ENCODE assay signal across 1 cellular context in the genomic region with DNA sequence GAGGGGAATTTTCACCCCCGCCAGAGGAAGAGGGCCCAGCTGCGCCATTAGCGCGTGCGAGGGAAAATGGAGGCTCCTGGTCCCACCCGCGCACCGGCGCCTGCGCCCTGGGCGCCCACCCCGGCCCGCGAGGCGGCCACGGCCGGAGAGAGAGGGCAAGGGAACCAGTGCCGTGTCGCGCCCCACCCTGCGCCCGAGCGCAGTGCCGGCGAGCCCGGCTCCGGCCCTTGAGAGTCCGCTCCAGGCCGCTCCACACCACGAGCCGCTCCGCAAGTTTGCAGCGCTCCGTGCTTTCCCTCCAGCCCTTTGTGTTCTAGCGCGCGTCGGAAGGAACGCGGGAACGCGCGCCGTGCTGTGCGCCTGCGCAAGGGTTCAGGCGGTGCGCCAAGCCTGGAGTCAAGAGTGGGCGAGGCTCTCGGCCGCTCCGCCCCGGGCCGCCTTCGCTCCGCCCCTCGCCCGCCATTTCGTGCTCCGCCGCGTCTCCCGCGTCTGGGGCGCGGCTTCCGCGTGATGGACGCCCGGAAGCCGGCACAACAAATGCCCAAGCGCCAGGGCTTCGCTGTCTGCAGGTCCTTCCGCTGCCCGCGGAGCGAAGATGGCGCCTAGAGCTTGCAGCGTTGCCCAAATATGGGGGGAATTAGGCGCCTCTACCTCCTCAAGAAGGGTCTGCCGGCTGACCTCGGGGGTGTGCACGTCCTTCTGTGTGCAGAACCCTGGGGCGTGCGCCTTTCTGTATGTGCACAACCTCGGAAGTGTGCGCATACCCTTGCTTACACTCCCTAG.
TF ChIP-seq lines count a peak whose summit lies in the region.

No MANE protein-coding gene starts in this region.

TF ChIP-seq in K562, 482 proteins besides CTCF, POLR2A, EP300 and RAD21 (continued from another document and continues in another):
- TF ChIP-seq, protein P1, sequence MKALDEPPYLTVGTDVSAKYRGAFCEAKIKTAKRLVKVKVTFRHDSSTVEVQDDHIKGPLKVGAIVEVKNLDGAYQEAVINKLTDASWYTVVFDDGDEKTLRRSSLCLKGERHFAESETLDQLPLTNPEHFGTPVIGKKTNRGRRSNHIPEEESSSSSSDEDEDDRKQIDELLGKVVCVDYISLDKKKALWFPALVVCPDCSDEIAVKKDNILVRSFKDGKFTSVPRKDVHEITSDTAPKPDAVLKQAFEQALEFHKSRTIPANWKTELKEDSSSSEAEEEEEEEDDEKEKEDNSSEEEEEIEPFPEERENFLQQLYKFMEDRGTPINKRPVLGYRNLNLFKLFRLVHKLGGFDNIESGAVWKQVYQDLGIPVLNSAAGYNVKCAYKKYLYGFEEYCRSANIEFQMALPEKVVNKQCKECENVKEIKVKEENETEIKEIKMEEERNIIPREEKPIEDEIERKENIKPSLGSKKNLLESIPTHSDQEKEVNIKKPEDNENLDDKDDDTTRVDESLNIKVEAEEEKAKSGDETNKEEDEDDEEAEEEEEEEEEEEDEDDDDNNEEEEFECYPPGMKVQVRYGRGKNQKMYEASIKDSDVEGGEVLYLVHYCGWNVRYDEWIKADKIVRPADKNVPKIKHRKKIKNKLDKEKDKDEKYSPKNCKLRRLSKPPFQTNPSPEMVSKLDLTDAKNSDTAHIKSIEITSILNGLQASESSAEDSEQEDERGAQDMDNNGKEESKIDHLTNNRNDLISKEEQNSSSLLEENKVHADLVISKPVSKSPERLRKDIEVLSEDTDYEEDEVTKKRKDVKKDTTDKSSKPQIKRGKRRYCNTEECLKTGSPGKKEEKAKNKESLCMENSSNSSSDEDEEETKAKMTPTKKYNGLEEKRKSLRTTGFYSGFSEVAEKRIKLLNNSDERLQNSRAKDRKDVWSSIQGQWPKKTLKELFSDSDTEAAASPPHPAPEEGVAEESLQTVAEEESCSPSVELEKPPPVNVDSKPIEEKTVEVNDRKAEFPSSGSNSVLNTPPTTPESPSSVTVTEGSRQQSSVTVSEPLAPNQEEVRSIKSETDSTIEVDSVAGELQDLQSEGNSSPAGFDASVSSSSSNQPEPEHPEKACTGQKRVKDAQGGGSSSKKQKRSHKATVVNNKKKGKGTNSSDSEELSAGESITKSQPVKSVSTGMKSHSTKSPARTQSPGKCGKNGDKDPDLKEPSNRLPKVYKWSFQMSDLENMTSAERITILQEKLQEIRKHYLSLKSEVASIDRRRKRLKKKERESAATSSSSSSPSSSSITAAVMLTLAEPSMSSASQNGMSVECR (CRISPR knock-in tag; IDR thresholded peaks at IDR 0.05), result no peak
- TF ChIP-seq NONO (IDR thresholded peaks at IDR 0.05; ENCODE audit: low read depth in 2 of 2, low read length in 1 of 2) (0 out of 4 replicates have a peak, but pooled peaks have one; percentile 26 to 38), MTA3 (IDR thresholded peaks at IDR 0.05; ENCODE audit: borderline replicate concordance) (no peak), RBM17 (IDR thresholded peaks at IDR 0.05; ENCODE audit: borderline replicate concordance, low read depth, low read length) (no peak), ARHGAP35 (IDR thresholded peaks at IDR 0.05; ENCODE audit: partially characterized antibody) (no peak), SMARCB1 (IDR thresholded peaks at IDR 0.05; ENCODE audit: insufficient read length, low read depth) (no peak), PURB (CRISPR knock-in tag; IDR thresholded peaks at IDR 0.05; ENCODE audit: low read depth) (no peak), ZNF133 (CRISPR knock-in tag; IDR thresholded peaks at IDR 0.05) (no peak), TRIM28 (IDR thresholded peaks at IDR 0.05) (no peak), MCM3 (IDR thresholded peaks at IDR 0.05) (no peak), SMARCA4 (IDR thresholded peaks at IDR 0.05) (no peak), C11orf30 (IDR thresholded peaks at IDR 0.05; ENCODE audit: low read depth) (no peak), TRIM24 (IDR thresholded peaks at IDR 0.05) (no peak), TOE1 (IDR thresholded peaks at IDR 0.05; ENCODE audit: borderline replicate concordance) (peak; percentile 42; the same call in 1 of the 2 replicates), TOE1 (CRISPR knock-in tag; IDR thresholded peaks at IDR 0.05; ENCODE audit: borderline replicate concordance, low read depth) (no peak), THRAP3 (IDR thresholded peaks at IDR 0.05; ENCODE audit: borderline replicate concordance) (no peak), SIN3B (IDR thresholded peaks at IDR 0.05; ENCODE audit: low read depth) (no peak), JUND (IDR thresholded peaks at IDR 0.05; ENCODE audit: borderline replicate concordance, low read depth, low read length) (no peak), JUND (tag; IDR thresholded peaks at IDR 0.05; ENCODE audit: borderline replicate concordance, low read depth, low read length) (no peak; the same call in 2 of the 3 replicates), RCOR1 (IDR thresholded peaks at IDR 0.05; ENCODE audit: borderline replicate concordance in 1 of 2, low read depth in 2 of 2, low read length in 2 of 2) (no peak)
- TF ChIP-seq, protein P2, sequence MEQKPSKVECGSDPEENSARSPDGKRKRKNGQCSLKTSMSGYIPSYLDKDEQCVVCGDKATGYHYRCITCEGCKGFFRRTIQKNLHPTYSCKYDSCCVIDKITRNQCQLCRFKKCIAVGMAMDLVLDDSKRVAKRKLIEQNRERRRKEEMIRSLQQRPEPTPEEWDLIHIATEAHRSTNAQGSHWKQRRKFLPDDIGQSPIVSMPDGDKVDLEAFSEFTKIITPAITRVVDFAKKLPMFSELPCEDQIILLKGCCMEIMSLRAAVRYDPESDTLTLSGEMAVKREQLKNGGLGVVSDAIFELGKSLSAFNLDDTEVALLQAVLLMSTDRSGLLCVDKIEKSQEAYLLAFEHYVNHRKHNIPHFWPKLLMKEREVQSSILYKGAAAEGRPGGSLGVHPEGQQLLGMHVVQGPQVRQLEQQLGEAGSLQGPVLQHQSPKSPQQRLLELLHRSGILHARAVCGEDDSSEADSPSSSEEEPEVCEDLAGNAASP (IDR thresholded peaks at IDR 0.05), result no peak
- TF ChIP-seq, protein P3, sequence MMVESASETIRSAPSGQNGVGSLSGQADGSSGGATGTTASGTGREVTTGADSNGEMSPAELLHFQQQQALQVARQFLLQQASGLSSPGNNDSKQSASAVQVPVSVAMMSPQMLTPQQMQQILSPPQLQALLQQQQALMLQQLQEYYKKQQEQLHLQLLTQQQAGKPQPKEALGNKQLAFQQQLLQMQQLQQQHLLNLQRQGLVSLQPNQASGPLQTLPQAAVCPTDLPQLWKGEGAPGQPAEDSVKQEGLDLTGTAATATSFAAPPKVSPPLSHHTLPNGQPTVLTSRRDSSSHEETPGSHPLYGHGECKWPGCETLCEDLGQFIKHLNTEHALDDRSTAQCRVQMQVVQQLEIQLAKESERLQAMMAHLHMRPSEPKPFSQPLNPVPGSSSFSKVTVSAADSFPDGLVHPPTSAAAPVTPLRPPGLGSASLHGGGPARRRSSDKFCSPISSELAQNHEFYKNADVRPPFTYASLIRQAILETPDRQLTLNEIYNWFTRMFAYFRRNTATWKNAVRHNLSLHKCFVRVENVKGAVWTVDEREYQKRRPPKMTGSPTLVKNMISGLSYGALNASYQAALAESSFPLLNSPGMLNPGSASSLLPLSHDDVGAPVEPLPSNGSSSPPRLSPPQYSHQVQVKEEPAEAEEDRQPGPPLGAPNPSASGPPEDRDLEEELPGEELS (CRISPR knock-in tag; IDR thresholded peaks at IDR 0.05; ENCODE audit: borderline replicate concordance), result no peak
- TF ChIP-seq, protein P4, sequence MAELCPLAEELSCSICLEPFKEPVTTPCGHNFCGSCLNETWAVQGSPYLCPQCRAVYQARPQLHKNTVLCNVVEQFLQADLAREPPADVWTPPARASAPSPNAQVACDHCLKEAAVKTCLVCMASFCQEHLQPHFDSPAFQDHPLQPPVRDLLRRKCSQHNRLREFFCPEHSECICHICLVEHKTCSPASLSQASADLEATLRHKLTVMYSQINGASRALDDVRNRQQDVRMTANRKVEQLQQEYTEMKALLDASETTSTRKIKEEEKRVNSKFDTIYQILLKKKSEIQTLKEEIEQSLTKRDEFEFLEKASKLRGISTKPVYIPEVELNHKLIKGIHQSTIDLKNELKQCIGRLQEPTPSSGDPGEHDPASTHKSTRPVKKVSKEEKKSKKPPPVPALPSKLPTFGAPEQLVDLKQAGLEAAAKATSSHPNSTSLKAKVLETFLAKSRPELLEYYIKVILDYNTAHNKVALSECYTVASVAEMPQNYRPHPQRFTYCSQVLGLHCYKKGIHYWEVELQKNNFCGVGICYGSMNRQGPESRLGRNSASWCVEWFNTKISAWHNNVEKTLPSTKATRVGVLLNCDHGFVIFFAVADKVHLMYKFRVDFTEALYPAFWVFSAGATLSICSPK (IDR thresholded peaks at IDR 0.05; ENCODE audit: borderline replicate concordance), result no peak
- TF ChIP-seq, protein P5, sequence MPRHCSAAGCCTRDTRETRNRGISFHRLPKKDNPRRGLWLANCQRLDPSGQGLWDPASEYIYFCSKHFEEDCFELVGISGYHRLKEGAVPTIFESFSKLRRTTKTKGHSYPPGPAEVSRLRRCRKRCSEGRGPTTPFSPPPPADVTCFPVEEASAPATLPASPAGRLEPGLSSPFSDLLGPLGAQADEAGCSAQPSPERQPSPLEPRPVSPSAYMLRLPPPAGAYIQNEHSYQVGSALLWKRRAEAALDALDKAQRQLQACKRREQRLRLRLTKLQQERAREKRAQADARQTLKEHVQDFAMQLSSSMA (CRISPR knock-in tag; IDR thresholded peaks at IDR 0.05), result no peak
- TF ChIP-seq, protein P6, sequence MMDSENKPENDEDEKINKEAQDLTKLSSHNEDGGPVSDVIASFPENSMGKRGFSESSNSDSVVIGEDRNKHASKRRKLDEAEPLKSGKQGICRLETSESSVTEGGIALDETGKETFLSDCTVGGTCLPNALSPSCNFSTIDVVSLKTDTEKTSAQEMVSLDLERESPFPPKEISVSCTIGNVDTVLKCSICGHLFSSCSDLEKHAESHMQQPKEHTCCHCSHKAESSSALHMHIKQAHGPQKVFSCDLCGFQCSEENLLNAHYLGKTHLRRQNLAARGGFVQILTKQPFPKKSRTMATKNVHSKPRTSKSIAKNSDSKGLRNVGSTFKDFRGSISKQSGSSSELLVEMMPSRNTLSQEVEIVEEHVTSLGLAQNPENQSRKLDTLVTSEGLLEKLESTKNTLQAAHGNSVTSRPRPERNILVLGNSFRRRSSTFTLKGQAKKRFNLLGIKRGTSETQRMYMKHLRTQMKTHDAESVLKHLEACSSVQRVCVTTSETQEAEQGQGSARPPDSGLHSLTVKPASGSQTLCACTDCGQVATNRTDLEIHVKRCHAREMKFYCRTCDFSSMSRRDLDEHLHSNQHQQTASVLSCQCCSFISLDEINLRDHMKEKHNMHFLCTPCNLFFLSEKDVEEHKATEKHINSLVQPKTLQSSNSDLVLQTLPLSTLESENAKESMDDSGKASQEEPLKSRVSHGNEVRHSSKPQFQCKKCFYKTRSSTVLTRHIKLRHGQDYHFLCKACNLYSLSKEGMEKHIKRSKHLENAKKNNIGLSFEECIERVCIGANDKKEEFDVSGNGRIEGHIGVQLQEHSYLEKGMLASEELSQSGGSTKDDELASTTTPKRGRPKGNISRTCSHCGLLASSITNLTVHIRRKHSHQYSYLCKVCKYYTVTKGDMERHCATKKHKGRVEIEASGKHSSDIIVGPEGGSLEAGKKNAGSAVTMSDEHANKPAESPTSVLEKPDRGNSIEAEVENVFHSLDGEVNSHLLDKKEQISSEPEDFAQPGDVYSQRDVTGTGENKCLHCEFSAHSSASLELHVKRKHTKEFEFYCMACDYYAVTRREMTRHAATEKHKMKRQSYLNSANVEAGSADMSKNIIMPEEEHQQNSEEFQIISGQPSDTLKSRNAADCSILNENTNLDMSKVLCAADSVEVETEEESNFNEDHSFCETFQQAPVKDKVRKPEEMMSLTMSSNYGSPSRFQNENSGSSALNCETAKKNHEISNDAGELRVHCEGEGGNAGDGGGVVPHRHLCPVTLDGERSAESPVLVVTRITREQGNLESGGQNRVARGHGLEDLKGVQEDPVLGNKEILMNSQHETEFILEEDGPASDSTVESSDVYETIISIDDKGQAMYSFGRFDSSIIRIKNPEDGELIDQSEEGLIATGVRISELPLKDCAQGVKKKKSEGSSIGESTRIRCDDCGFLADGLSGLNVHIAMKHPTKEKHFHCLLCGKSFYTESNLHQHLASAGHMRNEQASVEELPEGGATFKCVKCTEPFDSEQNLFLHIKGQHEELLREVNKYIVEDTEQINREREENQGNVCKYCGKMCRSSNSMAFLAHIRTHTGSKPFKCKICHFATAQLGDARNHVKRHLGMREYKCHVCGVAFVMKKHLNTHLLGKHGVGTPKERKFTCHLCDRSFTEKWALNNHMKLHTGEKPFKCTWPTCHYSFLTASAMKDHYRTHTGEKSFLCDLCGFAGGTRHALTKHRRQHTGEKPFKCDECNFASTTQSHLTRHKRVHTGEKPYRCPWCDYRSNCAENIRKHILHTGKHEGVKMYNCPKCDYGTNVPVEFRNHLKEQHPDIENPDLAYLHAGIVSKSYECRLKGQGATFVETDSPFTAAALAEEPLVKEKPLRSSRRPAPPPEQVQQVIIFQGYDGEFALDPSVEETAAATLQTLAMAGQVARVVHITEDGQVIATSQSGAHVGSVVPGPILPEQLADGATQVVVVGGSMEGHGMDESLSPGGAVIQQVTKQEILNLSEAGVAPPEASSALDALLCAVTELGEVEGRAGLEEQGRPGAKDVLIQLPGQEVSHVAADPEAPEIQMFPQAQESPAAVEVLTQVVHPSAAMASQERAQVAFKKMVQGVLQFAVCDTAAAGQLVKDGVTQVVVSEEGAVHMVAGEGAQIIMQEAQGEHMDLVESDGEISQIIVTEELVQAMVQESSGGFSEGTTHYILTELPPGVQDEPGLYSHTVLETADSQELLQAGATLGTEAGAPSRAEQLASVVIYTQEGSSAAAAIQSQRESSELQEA (IDR thresholded peaks at IDR 0.05; ENCODE audit: low read depth), result no peak
- TF ChIP-seq, protein P7, sequence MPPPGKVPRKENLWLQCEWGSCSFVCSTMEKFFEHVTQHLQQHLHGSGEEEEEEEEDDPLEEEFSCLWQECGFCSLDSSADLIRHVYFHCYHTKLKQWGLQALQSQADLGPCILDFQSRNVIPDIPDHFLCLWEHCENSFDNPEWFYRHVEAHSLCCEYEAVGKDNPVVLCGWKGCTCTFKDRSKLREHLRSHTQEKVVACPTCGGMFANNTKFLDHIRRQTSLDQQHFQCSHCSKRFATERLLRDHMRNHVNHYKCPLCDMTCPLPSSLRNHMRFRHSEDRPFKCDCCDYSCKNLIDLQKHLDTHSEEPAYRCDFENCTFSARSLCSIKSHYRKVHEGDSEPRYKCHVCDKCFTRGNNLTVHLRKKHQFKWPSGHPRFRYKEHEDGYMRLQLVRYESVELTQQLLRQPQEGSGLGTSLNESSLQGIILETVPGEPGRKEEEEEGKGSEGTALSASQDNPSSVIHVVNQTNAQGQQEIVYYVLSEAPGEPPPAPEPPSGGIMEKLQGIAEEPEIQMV (tag; conservative IDR thresholded peaks at IDR 0.05; ENCODE audit: low read depth), result no peak
- TF ChIP-seq, protein P8, sequence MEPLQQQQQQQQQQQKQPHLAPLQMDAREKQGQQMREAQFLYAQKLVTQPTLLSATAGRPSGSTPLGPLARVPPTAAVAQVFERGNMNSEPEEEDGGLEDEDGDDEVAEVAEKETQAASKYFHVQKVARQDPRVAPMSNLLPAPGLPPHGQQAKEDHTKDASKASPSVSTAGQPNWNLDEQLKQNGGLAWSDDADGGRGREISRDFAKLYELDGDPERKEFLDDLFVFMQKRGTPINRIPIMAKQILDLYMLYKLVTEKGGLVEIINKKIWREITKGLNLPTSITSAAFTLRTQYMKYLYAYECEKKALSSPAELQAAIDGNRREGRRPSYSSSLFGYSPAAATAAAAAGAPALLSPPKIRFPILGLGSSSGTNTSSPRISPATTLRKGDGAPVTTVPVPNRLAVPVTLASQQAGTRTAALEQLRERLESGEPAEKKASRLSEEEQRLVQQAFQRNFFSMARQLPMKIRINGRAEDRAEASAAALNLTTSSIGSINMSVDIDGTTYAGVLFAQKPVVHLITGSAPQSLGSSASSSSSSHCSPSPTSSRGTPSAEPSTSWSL (CRISPR knock-in tag; IDR thresholded peaks at IDR 0.05; ENCODE audit: borderline replicate concordance), result no peak
